ENCODE assay signal across 13 cellular contexts in the genomic region with DNA sequence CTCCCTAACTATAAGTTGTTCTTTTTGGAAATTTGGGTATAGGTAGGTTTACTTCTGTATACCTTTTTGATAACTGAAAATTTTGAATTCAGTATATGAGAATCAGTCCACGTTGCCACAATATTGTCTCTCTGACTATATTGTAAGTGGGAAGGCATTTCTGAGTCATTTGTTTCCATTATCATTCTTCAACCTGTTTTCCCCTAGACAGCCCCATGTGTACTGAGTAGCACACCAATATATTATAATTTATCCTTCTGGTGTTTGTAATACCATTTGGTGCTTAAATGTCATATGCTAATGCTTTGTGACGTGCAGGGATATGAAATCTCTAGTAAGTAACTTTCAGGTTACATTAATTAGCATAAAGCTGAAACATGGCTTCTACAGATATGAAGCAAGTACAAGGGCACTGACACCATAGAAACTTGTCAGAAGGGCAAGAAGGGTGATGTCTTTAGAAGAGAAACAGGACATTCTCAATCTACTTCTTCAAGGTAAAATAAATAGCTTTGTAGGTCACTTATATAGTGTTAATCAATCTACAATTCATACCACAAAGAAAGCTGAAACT. TPM values are rescaled to one million over a fixed set of nuclear protein-coding genes. Genes with fewer than 3 reads are reported as not detected.
DNase-seq lines count a peak whose midpoint lies in the region; ATAC-seq and TF ChIP-seq lines count a peak whose summit lies in the region.
"Had no signal": no experiment of that assay in that cellular context is flagged by ENCODE, and none has a peak within 500 bp of the region (broad histone marks: within the 10 kb centered on the region; RNA-seq: fewer than 3 reads in every experiment).

No MANE protein-coding gene starts in this region.

- no peak for DNase-seq in CD8-positive, alpha-beta T cell
- no peak for DNase-seq in activated T-helper 2 cell treated with anti-CD3 and anti-CD28 coated beads, Interferon-gamma antibody, Interleukin-2, Interleukin-4, amounts not matched to agents 10 μg/mL and 5 μg/mL and 100 μg/mL, durations not matched to agents 14 hours and 24 hours and 36 hours (ENCODE audit: low spot score)
- DNase-seq in NCI-H510A (lab: John Stamatoyannopoulos, UW) (no peak), upper lobe of right lung (no peak), erythroblast (lab: John Stamatoyannopoulos, UW) (no peak), OCI-M1 (lab: John Stamatoyannopoulos, UW) (no peak)
- DNase-seq: BE2C, left ventricle myocardium inferior, NCI-H1436 treated with DMSO at 0.1 percent for 48 hours, occipital lobe had no signal

- H3K27me3 ChIP-seq in CD8-positive, alpha-beta T cell (ENCODE audit: insufficient read depth, low read length), result no peaks in the 10 kb centered on the region
- H3K27me3 ChIP-seq in upper lobe of right lung, result no peaks in the 10 kb centered on the region
- H3K27me3 ChIP-seq: BE2C, vagina had no signal

- H3K27ac ChIP-seq in CD8-positive, alpha-beta T cell (ENCODE audit: low read depth, low read length), result no peak overlapping the region
- H3K27ac ChIP-seq in upper lobe of right lung, result no peak overlapping the region
- H3K27ac ChIP-seq: left ventricle myocardium inferior, vagina had no signal

- peak overlapping the region; percentile 74 for H3K27ac Mint-ChIP-seq in CD8-positive, alpha-beta T cell
- H3K27ac Mint-ChIP-seq in activated T-helper 2 cell treated with anti-CD3 and anti-CD28 coated beads, Interferon-gamma antibody, Interleukin-2, Interleukin-4, amounts not matched to agents 10 μg/mL and 5 μg/mL and 100 μg/mL, durations not matched to agents 14 hours and 24 hours and 36 hours, result peak overlapping the region; percentile 89

- H3K9me3 ChIP-seq in CD8-positive, alpha-beta T cell (ENCODE audit: low read length), result no peaks in the 10 kb centered on the region
- H3K9me3 ChIP-seq in upper lobe of right lung, result no peaks in the 10 kb centered on the region
- H3K9me3 ChIP-seq: BE2C, left ventricle myocardium inferior, vagina had no signal

- H3K36me3 Mint-ChIP-seq in CD8-positive, alpha-beta T cell, result no peaks in the 10 kb centered on the region
- H3K36me3 Mint-ChIP-seq in activated T-helper 2 cell treated with anti-CD3 and anti-CD28 coated beads, Interferon-gamma antibody, Interleukin-2, Interleukin-4, amounts not matched to agents 10 μg/mL and 5 μg/mL and 100 μg/mL, durations not matched to agents 14 hours and 24 hours and 36 hours (ENCODE audit: low read depth), result no peaks in the 10 kb centered on the region

- H3K4me3 ChIP-seq in CD8-positive, alpha-beta T cell (ENCODE audit: low read depth, low read length), result no peak overlapping the region
- H3K4me3 ChIP-seq in upper lobe of right lung, result no peak overlapping the region
- H3K4me3 ChIP-seq: left ventricle myocardium inferior, vagina had no signal

- no peaks in the 10 kb centered on the region for H3K27me3 Mint-ChIP-seq in CD8-positive, alpha-beta T cell (ENCODE audit: low read depth)
- no peaks in the 10 kb centered on the region for H3K27me3 Mint-ChIP-seq in activated T-helper 2 cell treated with anti-CD3 and anti-CD28 coated beads, Interferon-gamma antibody, Interleukin-2, Interleukin-4, amounts not matched to agents 10 μg/mL and 5 μg/mL and 100 μg/mL, durations not matched to agents 14 hours and 24 hours and 36 hours (ENCODE audit: low read depth)

- intact Hi-C loops in CD8-positive, alpha-beta T cell (cut with DNase I, micrococcal nuclease), result no loop called here
- intact Hi-C loops in activated T-helper 2 cell treated with anti-CD3 and anti-CD28 coated beads, Interferon-gamma antibody, Interleukin-2, Interleukin-4, amounts not matched to agents 10 μg/mL and 5 μg/mL and 100 μg/mL, durations not matched to agents 14 hours and 24 hours and 36 hours (cut with micrococcal nuclease), result loop anchor here (5.0 kb wide), 1 partner anchor 44 kb away; no protein-coding TSS in a partner anchor
- intact Hi-C loops in upper lobe of right lung (cut with DNase I), result no loop called here

- no peaks in the 10 kb centered on the region for H3K36me3 ChIP-seq in CD8-positive, alpha-beta T cell (ENCODE audit: insufficient read depth, low read length)
- no peaks in the 10 kb centered on the region for H3K36me3 ChIP-seq in upper lobe of right lung
- H3K36me3 ChIP-seq: BE2C, left ventricle myocardium inferior, vagina had no signal

- POLR2A ChIA-PET in CD8-positive, alpha-beta T cell (lab: Charles Lee), result no interaction called here

- H3K9me3 Mint-ChIP-seq in CD8-positive, alpha-beta T cell, result no peaks in the 10 kb centered on the region
- no peaks in the 10 kb centered on the region for H3K9me3 Mint-ChIP-seq in activated T-helper 2 cell treated with anti-CD3 and anti-CD28 coated beads, Interferon-gamma antibody, Interleukin-2, Interleukin-4, amounts not matched to agents 10 μg/mL and 5 μg/mL and 100 μg/mL, durations not matched to agents 14 hours and 24 hours and 36 hours

- no peaks in the 10 kb centered on the region for H3K4me1 ChIP-seq in CD8-positive, alpha-beta T cell (ENCODE audit: insufficient read depth, low read length)
- no peaks in the 10 kb centered on the region for H3K4me1 ChIP-seq in upper lobe of right lung
- H3K4me1 ChIP-seq: BE2C, left ventricle myocardium inferior, vagina had no signal

- ATAC-seq in CD8-positive, alpha-beta T cell, result no peak
- peak; percentile 25 for ATAC-seq in GM19025 (IDR thresholded peaks at IDR 0.05; ENCODE audit: low read depth, unreplicated experiment)
- peak; percentile 44 for ATAC-seq in HG03175 (IDR thresholded peaks at IDR 0.05; ENCODE audit: unreplicated experiment)
- ATAC-seq in upper lobe of right lung, result no peak

- CTCF ChIA-PET in CD8-positive, alpha-beta T cell (lab: Charles Lee), result no interaction called here

- TF ChIP-seq POLR2A in erythroblast (IDR thresholded peaks at IDR 0.05; ENCODE audit: low read length), result no peak

- TF ChIP-seq CTCF in CD8-positive, alpha-beta T cell (IDR thresholded peaks at IDR 0.05), result no peak
- TF ChIP-seq CTCF in upper lobe of right lung (IDR thresholded peaks at IDR 0.05), result no peak

- H3K4me3 Mint-ChIP-seq in CD8-positive, alpha-beta T cell, result peak overlapping the region; percentile 76
- peak overlapping the region; percentile 47 for H3K4me3 Mint-ChIP-seq in activated T-helper 2 cell treated with anti-CD3 and anti-CD28 coated beads, Interferon-gamma antibody, Interleukin-2, Interleukin-4, amounts not matched to agents 10 μg/mL and 5 μg/mL and 100 μg/mL, durations not matched to agents 14 hours and 24 hours and 36 hours (ENCODE audit: low read depth)

- H3K4me1 Mint-ChIP-seq in CD8-positive, alpha-beta T cell (ENCODE audit: low read depth), result peaks cover 15% of the 10 kb centered on the region
- H3K4me1 Mint-ChIP-seq in activated T-helper 2 cell treated with anti-CD3 and anti-CD28 coated beads, Interferon-gamma antibody, Interleukin-2, Interleukin-4, amounts not matched to agents 10 μg/mL and 5 μg/mL and 100 μg/mL, durations not matched to agents 14 hours and 24 hours and 36 hours (ENCODE audit: low read depth), result peaks cover 26% of the 10 kb centered on the region

RNA-seq across cellular contexts. Expression of a gene that starts 27.7 kb away (rescaled TPM):
- under 1 TPM; 0.49 to 0.72 TPM for total RNA-seq in CD8-positive, alpha-beta T cell
- total RNA-seq in activated T-helper 2 cell treated with anti-CD3 and anti-CD28 coated beads, Interferon-gamma antibody, Interleukin-2, Interleukin-4, amounts not matched to agents 10 μg/mL and 5 μg/mL and 100 μg/mL, durations not matched to agents 14 hours and 24 hours and 36 hours, result 0.25 and 0.51 TPM in 2 replicates
- 1.4 TPM for total RNA-seq in upper lobe of right lung

Comparison
In these comparisons a context has a peak if more than half of its experiments do, and no peak if none do; other contexts are left out.
1. ATAC-seq: peak in GM19025 (single experiment) and HG03175 (single experiment); none in CD8-positive, alpha-beta T cell (single experiment) and upper lobe of right lung (single experiment).